In the genomic region with DNA sequence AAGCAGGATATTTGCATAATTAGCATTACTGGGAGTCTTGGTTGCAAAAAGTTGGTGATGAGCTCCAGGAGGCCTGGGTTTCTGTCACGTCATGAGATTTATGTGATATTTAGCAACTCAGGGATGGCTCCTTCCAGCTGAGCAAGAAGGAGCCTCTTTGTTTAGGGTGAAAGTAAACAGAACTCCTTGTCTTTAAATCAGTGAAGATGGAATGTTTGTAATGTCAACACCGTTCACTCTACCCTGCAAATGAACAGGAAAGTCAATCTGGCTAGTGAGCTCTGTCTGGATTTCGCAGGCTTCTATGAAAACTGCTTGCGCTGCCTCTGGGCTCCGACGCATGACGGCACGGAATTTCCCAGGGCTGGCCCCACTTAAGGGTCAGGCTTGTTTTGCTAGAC, we compare ENCODE assay signal across 12 cellular contexts.
DNase-seq lines count a peak whose midpoint lies in the region; FAIRE-seq and TF ChIP-seq lines count a peak whose summit lies in the region.
"Had no signal": no experiment of that assay in that cellular context is flagged by ENCODE, and none has a peak within 500 bp of the region (broad histone marks: within the 10 kb centered on the region; RNA-seq: fewer than 3 reads in every experiment).

No MANE protein-coding gene starts in this region.

- H3K4me3 ChIP-seq in bronchial epithelial cell (ENCODE audit: low read depth, low read length) (no peak overlapping the region), small intestine (ENCODE audit: low read depth in 1 of 2, low read length in 2 of 2) (no peak overlapping the region), WERI-Rb-1 (ENCODE audit: low read depth, low read length) (no peak overlapping the region)
- H3K4me3 ChIP-seq: right atrium auricular region had no signal

- H3K27me3 ChIP-seq in bronchial epithelial cell (ENCODE audit: control insufficient read depth, insufficient read depth, low read length) (no peaks in the 10 kb centered on the region), small intestine (ENCODE audit: control insufficient read depth in 2 of 2, insufficient read depth in 2 of 2, low read length in 2 of 2) (peaks cover 0 to 2% of the 10 kb centered on the region in 2 donors), WERI-Rb-1 (ENCODE audit: insufficient read depth, low read depth, severe bottlenecking) (no peaks in the 10 kb centered on the region)
- H3K27me3 ChIP-seq: right atrium auricular region had no signal

- H3K4me1 ChIP-seq in small intestine (ENCODE audit: control insufficient read depth in 2 of 2, insufficient read depth in 1 of 2, low read depth in 1 of 2, low read length in 1 of 2): no peaks in the 10 kb centered on the region
- H3K4me1 ChIP-seq: right atrium auricular region had no signal

- peak; percentile 29 for DNase-seq in HuH-7 (ENCODE audit: low spot score)
- DNase-seq in bronchial epithelial cell (ENCODE audit: low read depth): peak; percentile 10
- peak; percentile 87 for DNase-seq in left kidney (ENCODE audit: low read depth, low spot score)
- peak; percentile 32 for DNase-seq in superior temporal gyrus (ENCODE audit: extremely low spot score)
- DNase-seq in small intestine: no peak
- no peak for DNase-seq in NAMALWA (ENCODE audit: low spot score)
- DNase-seq in WERI-Rb-1: no peak
- DNase-seq: activated CD8-positive, alpha-beta T cell treated with anti-CD3 and anti-CD28 coated beads, Interleukin-2, amount 10 ng/mL, durations not matched to agents 7 days and 5 days; activated effector memory CD4-positive, alpha-beta T cell treated with anti-CD3 and anti-CD28 coated beads, Interleukin-2, amount 50 U/mL, for 16 hours; NCI-H1436; T1000 had no signal

- H3K9me3 ChIP-seq in small intestine (ENCODE audit: control insufficient read depth, low read depth): no peaks in the 10 kb centered on the region
- peaks cover 7% of the 10 kb centered on the region for H3K9me3 ChIP-seq in WERI-Rb-1 (ENCODE audit: severe bottlenecking)

- no peak for TF ChIP-seq CTCF in bronchial epithelial cell (IDR thresholded peaks at IDR 0.05; ENCODE audit: insufficient read depth, low read length, severe bottlenecking)
- no peak for TF ChIP-seq CTCF in WERI-Rb-1 (IDR thresholded peaks at IDR 0.05; ENCODE audit: low read depth, low read length)

- H3K36me3 ChIP-seq in bronchial epithelial cell (ENCODE audit: control insufficient read depth, insufficient read depth, low read length): no peaks in the 10 kb centered on the region
- H3K36me3 ChIP-seq in small intestine (ENCODE audit: control insufficient read depth in 2 of 2, insufficient read depth in 2 of 2, low read length in 2 of 2): no peaks in the 10 kb centered on the region
- H3K36me3 ChIP-seq in WERI-Rb-1: no peaks in the 10 kb centered on the region
- H3K36me3 ChIP-seq: right atrium auricular region had no signal

- H3K27ac ChIP-seq in small intestine (ENCODE audit: low read depth in 1 of 2, low read length in 1 of 2): no peak overlapping the region
- H3K27ac ChIP-seq in WERI-Rb-1: no peak overlapping the region
- H3K27ac ChIP-seq: right atrium auricular region had no signal

- FAIRE-seq in bronchial epithelial cell (lab: Jason Lieb, UNC) (no peak), small intestine (lab: Jason Lieb, UNC) (no peak)

- 73 to 76% (median 73%) methylated on average over 8 of the region's 8 CpGs for WGBS in small intestine, 3 donors

Comparison
In these comparisons a context has a peak if more than half of its experiments do, and no peak if none do; other contexts are left out.
1. DNase-seq: peak in HuH-7 (single experiment), bronchial epithelial cell (single experiment), left kidney (single experiment) and superior temporal gyrus (single experiment); none in small intestine (single experiment), NAMALWA (single experiment) and WERI-Rb-1 (single experiment).